ENCODE assay signal across 5 cellular contexts in genomic region chr9:33577786-33578185, GRCh38. TPM values are rescaled to one million over a fixed set of nuclear protein-coding genes. Genes with fewer than 3 reads are reported as not detected.
"Had no signal": no experiment of that assay in that cellular context is flagged by ENCODE, and none has a peak within 500 bp of the region (broad histone marks: within the 10 kb centered on the region; RNA-seq: fewer than 3 reads in every experiment).

No MANE protein-coding gene starts in this region.

RNA-seq across cellular contexts. Expression of gene ANKRD18B, which starts 53.7 kb away (rescaled TPM):
- total RNA-seq: osteoblast, skeletal muscle tissue, transverse colon had no signal
- polyA plus RNA-seq: naive thymus-derived CD4-positive, alpha-beta T cell; smooth muscle cell had no signal
